25 cellular contexts compared by ENCODE assay signal in the genomic region with DNA sequence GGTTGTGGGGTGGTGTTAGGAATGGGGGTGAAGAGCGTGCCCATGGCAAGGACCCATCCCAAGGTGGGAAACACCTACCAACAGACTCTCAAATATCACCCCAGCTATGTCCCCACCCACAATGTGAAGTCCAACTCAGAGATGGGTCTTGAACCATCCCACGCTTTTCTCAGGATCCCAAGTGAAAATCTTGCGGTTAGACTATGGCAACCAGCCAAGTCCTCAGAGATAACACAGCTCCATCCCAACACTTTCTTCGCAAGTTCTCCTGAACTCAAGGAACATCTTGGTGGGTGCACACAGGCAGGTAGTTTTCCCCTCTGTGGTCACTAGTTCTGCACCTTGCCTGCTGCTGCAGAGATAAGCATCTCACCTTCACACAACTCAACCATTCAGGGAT.
"Had no signal": no experiment of that assay in that cellular context is flagged by ENCODE, and none has a peak within 500 bp of the region (broad histone marks: within the 10 kb centered on the region; RNA-seq: fewer than 3 reads in every experiment).

No MANE protein-coding gene starts in this region.

- ATAC-seq: heart right ventricle; left cardiac atrium; left lobe of liver; lower lobe of right lung; naive thymus-derived CD8-positive, alpha-beta T cell; psoas muscle; right lobe of liver; stimulated activated naive B cell treated with anti-CD40 and anti-IgM and Interleukin-4, amounts not matched to agents 10 μg/mL and 1 μg/mL and 100 μg/mL, for 72 hours; stimulated activated naive CD8-positive, alpha-beta T cell treated with anti-CD3 and anti-CD28 coated beads, Interleukin-15, Interleukin-2, amounts not matched to agents 100 U/mL and 50 U/mL, for 24 hours; upper lobe of right lung had no signal

- H3K4me3 ChIP-seq: heart right ventricle, hepatocyte, lower lobe of right lung, psoas muscle, right lobe of liver, skin epidermis, stomach, testis, tibial artery, upper lobe of right lung had no signal

- H3K36me3 ChIP-seq: heart right ventricle, lower lobe of right lung, right lobe of liver, stomach, tibial artery, upper lobe of right lung had no signal

- H3K9me3 ChIP-seq: lower lobe of right lung, psoas muscle, right lobe of liver, testis, upper lobe of right lung had no signal

- DNase-seq: heart right ventricle; kidney glomerular epithelial cell; left cardiac atrium; lower lobe of right lung; mammary epithelial cell; mesenchymal stem cell; naive thymus-derived CD8-positive, alpha-beta T cell; nucleus accumbens; psoas muscle; right lobe of liver; stimulated activated CD4-positive, alpha-beta T cell treated with anti-CD3 and anti-CD28 coated beads, Interleukin-12 subunit alpha, Interleukin-12 subunit beta, amount 100 ng/mL, for 4 hours; stimulated activated CD4-positive, alpha-beta T cell treated with anti-CD3 and anti-CD28 coated beads, Interleukin-15, amount 100 ng/mL, for 24 hours; stimulated activated CD4-positive, alpha-beta T cell treated with anti-CD3 and anti-CD28 coated beads, Interleukin-2, amount 100 ng/mL, for 24 hours; stimulated activated CD4-positive, alpha-beta T cell treated with anti-CD3 and anti-CD28 coated beads, Interleukin-4, amount 100 ng/mL, for 1 hour; stimulated activated naive B cell treated with anti-CD40 and anti-IgM and Interleukin-4, amounts not matched to agents 10 μg/mL and 1 μg/mL and 100 μg/mL, for 72 hours; stimulated activated naive CD8-positive, alpha-beta T cell treated with anti-CD3 and anti-CD28 coated beads, Interleukin-15, Interleukin-2, amounts not matched to agents 100 U/mL and 50 U/mL, for 24 hours; stomach; testis; tibial artery; trophoblast cell; upper lobe of right lung had no signal

- H3K27me3 ChIP-seq: heart right ventricle, hepatocyte, right lobe of liver, stomach, testis, upper lobe of right lung had no signal

- H3K4me1 ChIP-seq: heart right ventricle, lower lobe of right lung, parathyroid adenoma, psoas muscle, right lobe of liver, stomach, tibial artery, upper lobe of right lung had no signal

- H3K27ac ChIP-seq: heart right ventricle, hepatocyte, lower lobe of right lung, parathyroid adenoma, psoas muscle, right lobe of liver, skin epidermis, stomach, testis, tibial artery, upper lobe of right lung had no signal
